Comparison of ENCODE assay signal across 23 cellular contexts in the genomic region with DNA sequence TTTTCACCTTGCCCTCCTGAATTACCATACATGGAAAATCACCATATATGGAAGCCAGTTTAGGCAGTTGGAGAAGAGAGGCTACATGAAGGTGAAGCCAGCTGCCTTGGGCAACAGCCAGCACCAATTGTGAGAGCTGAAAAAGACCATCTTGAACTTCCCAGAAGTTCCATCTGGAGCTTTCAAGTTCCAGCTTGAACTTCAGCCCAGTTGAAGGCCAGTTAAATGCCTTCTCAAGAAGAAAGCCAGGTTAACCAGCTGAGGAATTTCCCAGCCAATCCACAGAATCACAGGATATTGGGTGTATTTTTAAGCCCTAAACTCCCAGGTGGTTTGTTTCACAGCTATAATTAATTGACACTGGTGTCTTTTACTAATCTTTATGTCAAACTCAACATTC.
"Had no signal": no experiment of that assay in that cellular context is flagged by ENCODE, and none has a peak within 500 bp of the region (broad histone marks: within the 10 kb centered on the region; RNA-seq: fewer than 3 reads in every experiment).

No MANE protein-coding gene starts in this region.

- H3K4me3 ChIP-seq: MG63, SJSA1, SK-N-MC had no signal

- FAIRE-seq: RCC 7860 had no signal

- H3K36me3 ChIP-seq: MG63, SJSA1 had no signal

- H3K9me3 ChIP-seq: MG63, SJSA1 had no signal

- DNase-seq: Karpas-422, KG1, MG63, NCI-H1092, NCI-H1105 treated with DMSO at 0.1 percent for 48 hours, NCI-H1417 treated with DMSO at 0.1 percent for 48 hours, NCI-H146, NCI-H1694 treated with DMSO at 0.1 percent for 48 hours, NCI-H1930, NCI-H2081, NCI-H2107, NCI-H2171, NCI-H226, NCI-H510A, NCI-H524 treated with DMSO at 0.1 percent for 48 hours, NCI-H69, NCI-H774, Right ventricle myocardium superior, RPMI8226, SIG-M5 had no signal

- H3K27ac ChIP-seq: SJSA1, SK-N-MC had no signal

- H3K4me1 ChIP-seq: SJSA1 had no signal

- H3K27me3 ChIP-seq: MG63, SJSA1 had no signal
